Comparison of ENCODE assay signal across 20 cellular contexts in genomic region chr1:234018816-234019215, GRCh38.
"Had no signal": no experiment of that assay in that cellular context is flagged by ENCODE, and none has a peak within 500 bp of the region (broad histone marks: within the 10 kb centered on the region; RNA-seq: fewer than 3 reads in every experiment).

No MANE protein-coding gene starts in this region.

- H3K9me3 ChIP-seq: SK-N-SH had no signal

- FAIRE-seq: RCC 7860 had no signal

- DNase-seq: Karpas-422, KBM-7, MM.1S, NCI-H1092 treated with DMSO at 0.1 percent for 48 hours, NCI-H1436, NCI-H187, NCI-H2029, NCI-H2081 treated with DMSO at 0.1 percent for 48 hours, NCI-H2171, NCI-H226, NCI-H446, NCI-H510A, NCI-H524 treated with DMSO at 0.1 percent for 48 hours, NCI-H69, NCI-H774, RPMI8226, SHP77, SK-N-SH, SW 1271 had no signal
